In the genomic region with DNA sequence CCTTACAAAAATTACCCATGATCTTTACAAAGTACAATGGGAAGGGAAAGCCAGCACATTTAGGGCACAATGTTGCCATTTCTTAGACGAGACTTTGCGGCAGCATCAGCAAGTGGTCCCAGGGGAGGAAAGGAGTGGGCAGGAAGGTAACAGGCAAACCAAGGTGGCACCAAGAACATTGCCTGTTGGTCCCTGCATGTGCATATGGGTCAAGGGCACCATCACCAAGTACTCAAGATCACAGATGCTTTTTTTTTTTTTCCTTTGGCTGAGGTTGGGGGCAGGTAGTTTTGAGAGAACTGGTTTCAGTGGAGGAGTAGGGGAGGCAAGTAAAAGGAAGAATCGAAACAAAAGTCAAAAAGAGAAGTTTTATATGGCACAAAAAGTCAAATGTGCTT, we compare ENCODE assay signal across 1 cellular context.
TF ChIP-seq lines count a peak whose summit lies in the region.

No MANE protein-coding gene starts in this region.

TF ChIP-seq in liver, 16 proteins besides CTCF, POLR2A, EP300 and RAD21:
- TF ChIP-seq REST (IDR thresholded peaks at IDR 0.05) (no peak), HNF4G (IDR thresholded peaks at IDR 0.05) (no peak), YY1 (IDR thresholded peaks at IDR 0.05) (no peak), NR2F2 (IDR thresholded peaks at IDR 0.05) (no peak), EGR1 (IDR thresholded peaks at IDR 0.05; ENCODE audit: low read depth in 2 of 2) (no peak), RXRA (IDR thresholded peaks at IDR 0.05) (no peak), FOXA1 (IDR thresholded peaks at IDR 0.05) (no peak), JUND (IDR thresholded peaks at IDR 0.05) (no peak), FOXA2 (IDR thresholded peaks at IDR 0.05) (no peak), SP1 (IDR thresholded peaks at IDR 0.05) (no peak), GABPA (IDR thresholded peaks at IDR 0.05 in 1 of 2, conservative IDR thresholded peaks at IDR 0.05 in 1 of 2) (no peak), TAF1 (conservative IDR thresholded peaks at IDR 0.05) (no peak), HNF4A (conservative IDR thresholded peaks at IDR 0.05) (no peak)
- TF ChIP-seq, protein P1, sequence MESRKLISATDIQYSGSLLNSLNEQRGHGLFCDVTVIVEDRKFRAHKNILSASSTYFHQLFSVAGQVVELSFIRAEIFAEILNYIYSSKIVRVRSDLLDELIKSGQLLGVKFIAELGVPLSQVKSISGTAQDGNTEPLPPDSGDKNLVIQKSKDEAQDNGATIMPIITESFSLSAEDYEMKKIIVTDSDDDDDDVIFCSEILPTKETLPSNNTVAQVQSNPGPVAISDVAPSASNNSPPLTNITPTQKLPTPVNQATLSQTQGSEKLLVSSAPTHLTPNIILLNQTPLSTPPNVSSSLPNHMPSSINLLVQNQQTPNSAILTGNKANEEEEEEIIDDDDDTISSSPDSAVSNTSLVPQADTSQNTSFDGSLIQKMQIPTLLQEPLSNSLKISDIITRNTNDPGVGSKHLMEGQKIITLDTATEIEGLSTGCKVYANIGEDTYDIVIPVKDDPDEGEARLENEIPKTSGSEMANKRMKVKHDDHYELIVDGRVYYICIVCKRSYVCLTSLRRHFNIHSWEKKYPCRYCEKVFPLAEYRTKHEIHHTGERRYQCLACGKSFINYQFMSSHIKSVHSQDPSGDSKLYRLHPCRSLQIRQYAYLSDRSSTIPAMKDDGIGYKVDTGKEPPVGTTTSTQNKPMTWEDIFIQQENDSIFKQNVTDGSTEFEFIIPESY (IDR thresholded peaks at IDR 0.05): no peak
- TF ChIP-seq, protein P2, sequence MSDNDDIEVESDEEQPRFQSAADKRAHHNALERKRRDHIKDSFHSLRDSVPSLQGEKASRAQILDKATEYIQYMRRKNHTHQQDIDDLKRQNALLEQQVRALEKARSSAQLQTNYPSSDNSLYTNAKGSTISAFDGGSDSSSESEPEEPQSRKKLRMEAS (IDR thresholded peaks at IDR 0.05): no peak
- TF ChIP-seq, protein P3, sequence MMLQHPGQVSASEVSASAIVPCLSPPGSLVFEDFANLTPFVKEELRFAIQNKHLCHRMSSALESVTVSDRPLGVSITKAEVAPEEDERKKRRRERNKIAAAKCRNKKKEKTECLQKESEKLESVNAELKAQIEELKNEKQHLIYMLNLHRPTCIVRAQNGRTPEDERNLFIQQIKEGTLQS (IDR thresholded peaks at IDR 0.05): no peak
